ENCODE assay signal across 32 cellular contexts in genomic region chr11:100674212-100674611, GRCh38. TPM values are rescaled to one million over a fixed set of nuclear protein-coding genes. Genes with fewer than 3 reads are reported as not detected.
"Had no signal": no experiment of that assay in that cellular context is flagged by ENCODE, and none has a peak within 500 bp of the region (broad histone marks: within the 10 kb centered on the region; RNA-seq: fewer than 3 reads in every experiment).

No MANE protein-coding gene starts in this region.

- H3K36me3 ChIP-seq: breast epithelium, esophagus muscularis mucosa, gastroesophageal sphincter, neural progenitor cell, right atrium auricular region, stomach, thyroid gland, upper lobe of left lung, vagina, WERI-Rb-1 had no signal

- DNase-seq: activated CD4-positive, alpha-beta T cell treated with anti-CD3 and anti-CD28 coated beads for 48 hours; activated CD4-positive, alpha-beta T cell treated with anti-CD3 and anti-CD28 coated beads, Interleukin-2, amount 50 U/mL, for 48 hours; activated CD8-positive, alpha-beta memory T cell treated with anti-CD3 and anti-CD28 coated beads for 24 hours; activated gamma-delta T cell; activated naive CD4-positive, alpha-beta T cell treated with anti-CD3 and anti-CD28 coated beads, Interleukin-2, amount 10 ng/mL, durations not matched to agents 7 days and 5 days; activated naive CD8-positive, alpha-beta T cell treated with anti-CD3 and anti-CD28 coated beads, Interleukin-2, amount 10 ng/mL, durations not matched to agents 7 days and 5 days; amniotic stem cell; dermis blood vessel endothelial cell; effector CD4-positive, alpha-beta T cell; head of caudate nucleus; hypothalamus; immature natural killer cell; naive thymus-derived CD8-positive, alpha-beta T cell; occipital lobe; stimulated activated CD4-positive, alpha-beta T cell treated with anti-CD3 and anti-CD28 coated beads, Interleukin-1b, Interleukin-23, amount 100 ng/mL, for 48 hours; stimulated activated CD4-positive, alpha-beta T cell treated with anti-CD3 and anti-CD28 coated beads, Interleukin-4, amount 100 ng/mL, for 4 hours; stimulated activated CD8-positive, alpha-beta memory T cell treated with anti-CD3 and anti-CD28 coated beads, Interleukin-4, amount 100 ng/mL, for 48 hours; stimulated activated naive B cell treated with anti-CD40 and anti-IgM and Interleukin-4, amounts not matched to agents 10 μg/mL and 1 μg/mL and 100 μg/mL, for 72 hours; stomach; thyroid gland; upper lobe of left lung had no signal

- H3K4me2 ChIP-seq: neural progenitor cell, smooth muscle cell had no signal

- H3K9me3 ChIP-seq: breast epithelium, esophagus muscularis mucosa, gastroesophageal sphincter, right atrium auricular region, stomach, thyroid gland, upper lobe of left lung, vagina had no signal

- ATAC-seq: activated CD4-positive, CD25-positive, alpha-beta regulatory T cell treated with anti-CD3 and anti-CD28 coated beads, Interleukin-2, amount 50 U/mL, for 24 hours; gastroesophageal sphincter; naive thymus-derived CD8-positive, alpha-beta T cell; stimulated activated naive B cell treated with anti-CD40 and anti-IgM and Interleukin-4, amounts not matched to agents 10 μg/mL and 1 μg/mL and 100 μg/mL, for 72 hours had no signal

- H3K27ac ChIP-seq: breast epithelium, esophagus muscularis mucosa, gastroesophageal sphincter, neural progenitor cell, right atrium auricular region, stomach, thyroid gland, upper lobe of left lung, vagina had no signal

- FAIRE-seq: colon, TTC549 had no signal

- H3K4me1 ChIP-seq: breast epithelium, right atrium auricular region, thyroid gland, upper lobe of left lung, vagina had no signal

- H3K4me3 ChIP-seq: breast epithelium, esophagus muscularis mucosa, gastroesophageal sphincter, neural progenitor cell, right atrium auricular region, smooth muscle cell, stomach, thyroid gland, upper lobe of left lung, vagina had no signal

- H3K9ac ChIP-seq: neural progenitor cell had no signal

- H2AFZ ChIP-seq: neural progenitor cell had no signal

- H3K27me3 ChIP-seq: breast epithelium, esophagus muscularis mucosa, gastroesophageal sphincter, neural progenitor cell, right atrium auricular region, stomach, thyroid gland, upper lobe of left lung, vagina had no signal

RNA-seq across cellular contexts. Expression of gene ARHGAP42, which starts 12.9 kb away (rescaled TPM):
- total RNA-seq: activated naive CD8-positive, alpha-beta T cell treated with anti-CD3 and anti-CD28 coated beads, Interleukin-2, amount 10 ng/mL, durations not matched to agents 7 days and 5 days had no signal
